Comparison of ENCODE assay signal across 18 cellular contexts in the genomic region with DNA sequence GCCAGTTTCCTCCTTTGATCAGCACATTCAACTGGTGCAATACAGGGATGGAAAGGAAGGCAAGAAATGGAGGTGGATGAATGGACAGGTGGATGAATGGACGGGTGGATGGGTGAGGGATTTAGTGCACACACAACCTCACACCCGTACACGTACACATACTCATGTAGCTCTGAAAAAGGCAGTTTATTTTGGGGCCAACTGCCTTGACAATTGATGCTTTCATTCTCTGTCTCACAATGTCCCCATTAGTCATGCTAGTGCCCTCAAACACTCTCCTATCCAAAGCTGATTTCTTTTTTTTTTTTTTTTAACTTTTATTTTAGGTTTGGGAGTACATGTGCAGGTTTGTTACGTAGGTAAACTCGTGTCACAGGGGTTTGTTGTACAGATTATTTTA.
DNase-seq lines count a peak whose midpoint lies in the region; ATAC-seq and FAIRE-seq lines count a peak whose summit lies in the region.
"Had no signal": no experiment of that assay in that cellular context is flagged by ENCODE, and none has a peak within 500 bp of the region (broad histone marks: within the 10 kb centered on the region; RNA-seq: fewer than 3 reads in every experiment).

No MANE protein-coding gene starts in this region.

- DNase-seq in GM19239 (ENCODE audit: insufficient read length, low spot score) (no peak), globus pallidus (ENCODE audit: low spot score) (peak; percentile 77), middle frontal gyrus (ENCODE audit: extremely low spot score, low spot score) (peak; percentile 17), substantia nigra (lab: John Stamatoyannopoulos, UW) (peak in 2 of 49 donors; percentile 8 to 24), NCI-H1092 treated with DMSO at 0.1 percent for 48 hours (lab: John Stamatoyannopoulos, UW) (no peak), NCI-H1436 treated with DMSO at 0.1 percent for 48 hours (lab: John Stamatoyannopoulos, UW) (no peak), NCI-H226 (no peak)
- DNase-seq: BE2C; CD4-positive, CD25-positive, alpha-beta regulatory T cell; CD8-positive, alpha-beta memory T cell; COR-L47; DMS 273 treated with DMSO at 0.1 percent for 48 hours; DMS53; H9 had no signal

- peak overlapping the region; percentile 13 for H3K27ac ChIP-seq in substantia nigra (ENCODE audit: low read depth, low read length, poor library complexity, severe bottlenecking)

- FAIRE-seq in GM19239 (lab: Jason Lieb, UNC), result peak; percentile 39
- FAIRE-seq: G401.6, H1, HepG2 had no signal

- ATAC-seq in HG02588 (IDR thresholded peaks at IDR 0.05; ENCODE audit: unreplicated experiment), result no peak
- ATAC-seq: HepG2 had no signal

Comparison
In these comparisons a context has a peak if more than half of its experiments do, and no peak if none do; other contexts are left out.
1. DNase-seq: peak in globus pallidus (single experiment) and middle frontal gyrus (single experiment); none in GM19239 (single experiment), NCI-H1092 treated with DMSO at 0.1 percent for 48 hours (single experiment), NCI-H1436 treated with DMSO at 0.1 percent for 48 hours (single experiment) and NCI-H226 (single experiment).